In the genomic region with DNA sequence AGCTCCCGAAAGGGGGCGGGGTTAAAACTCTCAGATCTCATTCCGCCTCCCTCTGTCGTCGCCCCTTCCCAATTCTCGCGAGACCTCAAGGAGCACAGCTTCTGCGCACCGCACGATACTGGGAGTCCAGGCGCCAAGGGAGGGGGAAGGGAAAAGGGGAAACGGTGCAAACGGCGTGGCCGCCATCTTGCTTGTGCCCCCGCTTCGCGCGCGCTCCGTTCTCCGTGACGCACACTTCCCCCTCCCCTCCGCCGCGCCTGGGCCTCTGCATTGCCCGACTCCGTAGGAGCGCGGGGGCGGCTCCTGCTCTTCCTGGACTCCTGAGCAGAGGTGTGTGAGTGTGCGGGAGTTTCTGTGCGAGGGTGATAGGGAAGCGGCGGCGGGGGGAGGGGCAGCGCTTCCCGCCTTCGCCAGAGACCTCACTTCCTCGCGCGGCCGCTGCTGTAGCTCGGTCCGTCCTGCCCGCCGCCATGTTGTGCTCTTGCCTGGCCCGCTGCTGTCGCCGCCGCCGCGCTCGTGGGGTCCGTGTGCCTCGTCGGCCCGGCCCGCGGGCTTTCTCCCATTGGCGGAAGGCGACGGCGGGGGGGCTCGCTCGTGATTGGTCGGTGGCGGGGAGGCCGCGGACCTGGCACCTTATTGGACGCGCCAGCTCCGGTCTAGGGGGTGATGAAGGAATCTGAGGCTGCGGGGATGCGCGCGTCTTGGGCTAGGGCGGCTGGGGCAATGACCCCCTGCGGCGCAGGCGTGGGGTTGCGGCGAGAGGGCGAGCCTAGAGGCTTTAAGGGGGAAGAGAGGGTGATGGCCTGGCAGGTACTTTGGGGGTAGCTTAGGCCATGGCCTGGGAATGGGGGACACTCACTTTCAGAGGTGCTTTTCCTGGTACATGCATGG, we compare ENCODE assay signal across 8 cellular contexts. TPM values are rescaled to one million over a fixed set of nuclear protein-coding genes. Genes with fewer than 3 reads are reported as not detected.
DNase-seq lines count a peak whose midpoint lies in the region; ATAC-seq and TF ChIP-seq lines count a peak whose summit lies in the region.

Gene NFYC (plus strand): TSS at position 167 of the 891 bp plus-strand sequence. CDS start 47,140 bp downstream, outside the sequence.

- peak; percentile 88 to 97 (median 93) for DNase-seq in CD8-positive, alpha-beta T cell
- peak; percentile 92 for DNase-seq in HS-5 (ENCODE audit: low read depth)
- peak; percentile 93 for DNase-seq in NK-92 treated with Interleukin-12 subunit alpha and Interleukin-12 subunit beta, amount 100 ng/mL, for 24 hours (lab: John Stamatoyannopoulos, UW)
- DNase-seq in activated CD8-positive, alpha-beta memory T cell treated with anti-CD3 and anti-CD28 coated beads for 24 hours: peak; percentile 95
- DNase-seq in effector CD8-positive, alpha-beta T cell (lab: John Stamatoyannopoulos, UW): peak; percentile 95
- peak; percentile 98 for DNase-seq in lung microvascular endothelial cell (ENCODE audit: low read depth in 2 of 2)
- peak; percentile 96 for DNase-seq in stimulated activated CD4-positive, alpha-beta T cell treated with anti-CD3 and anti-CD28 coated beads, TNF-alpha, amount 100 ng/mL, for 48 hours (ENCODE audit: low read depth in 3 of 3)

- POLR2A ChIA-PET in CD8-positive, alpha-beta T cell (lab: Charles Lee): interaction anchor here (0.6 to 6.2 kb wide), 21 partner anchors 9 to 288 kb away, joined by 3 to 56 read pairs (median 8); partner anchors contain the start of genes CITED4, CTPS1, RIMS3 and ZFP69

- no peaks in the 10 kb centered on the region for H3K9me3 Mint-ChIP-seq in CD8-positive, alpha-beta T cell

- ATAC-seq in CD8-positive, alpha-beta T cell: peak; percentile 77
- ATAC-seq in GM19467 (IDR thresholded peaks at IDR 0.05; ENCODE audit: unreplicated experiment): peak; percentile 74

- peak within 1 kb of the TSS; percentile 92 for H3K4me3 Mint-ChIP-seq in CD8-positive, alpha-beta T cell

- H3K27ac ChIP-seq in CD8-positive, alpha-beta T cell (ENCODE audit: low read depth, low read length): peak within 1 kb of the TSS; percentile 92

- H3K27me3 ChIP-seq in CD8-positive, alpha-beta T cell (ENCODE audit: insufficient read depth, low read length): no peaks in the 10 kb centered on the region

- H3K36me3 ChIP-seq in CD8-positive, alpha-beta T cell (ENCODE audit: insufficient read depth, low read length): no peaks in the 10 kb centered on the region

- H3K4me3 ChIP-seq in CD8-positive, alpha-beta T cell (ENCODE audit: low read depth, low read length): peak within 1 kb of the TSS; percentile 67

- intact Hi-C loops in CD8-positive, alpha-beta T cell (cut with DNase I, micrococcal nuclease): loop anchor here (1.0 to 10.0 kb wide), 13 partner anchors 17 to 1114 kb away; partner anchors contain the start of genes CITED4 (in 2 of the 2), CAP1 (in 1 of the 2), PABPC4 (in 1 of the 2) and RIMS3 (in 1 of the 2)

- H3K27ac Mint-ChIP-seq in CD8-positive, alpha-beta T cell: peak within 1 kb of the TSS; percentile 96

- H3K27me3 Mint-ChIP-seq in CD8-positive, alpha-beta T cell (ENCODE audit: low read depth): no peaks in the 10 kb centered on the region

- H3K4me1 Mint-ChIP-seq in CD8-positive, alpha-beta T cell (ENCODE audit: low read depth): peaks cover 61% of the 10 kb centered on the region

- no peak for TF ChIP-seq CTCF in CD8-positive, alpha-beta T cell (IDR thresholded peaks at IDR 0.05)

- H3K36me3 Mint-ChIP-seq in CD8-positive, alpha-beta T cell: peaks cover 27% of the 10 kb centered on the region

- CTCF ChIA-PET in CD8-positive, alpha-beta T cell (lab: Charles Lee): interaction anchor here (0.5 to 2.2 kb wide), 11 partner anchors 11 to 1694 kb away, joined by 3 to 6 read pairs (median 4); partner anchors contain the start of gene RIMS3

- peaks cover 25% of the 10 kb centered on the region for H3K4me1 ChIP-seq in CD8-positive, alpha-beta T cell (ENCODE audit: insufficient read depth, low read length)

- H3K9me3 ChIP-seq in CD8-positive, alpha-beta T cell (ENCODE audit: low read length): no peaks in the 10 kb centered on the region

RNA-seq across cellular contexts. Expression of gene NFYC, which starts in this region (rescaled TPM):
- 10 to 100 TPM; 31.3 to 31.6 TPM for total RNA-seq in CD8-positive, alpha-beta T cell
- total RNA-seq in lung microvascular endothelial cell: 11.3 and 14.5 TPM in 2 replicates

Comparison
In these comparisons a context has a peak if more than half of its experiments do, and no peak if none do; other contexts are left out.
1. Peak in every context shown above with its lines: DNase-seq, ATAC-seq, H3K4me3 ChIP-seq and H3K27ac ChIP-seq.